ENCODE assay signal across 23 cellular contexts in the genomic region with DNA sequence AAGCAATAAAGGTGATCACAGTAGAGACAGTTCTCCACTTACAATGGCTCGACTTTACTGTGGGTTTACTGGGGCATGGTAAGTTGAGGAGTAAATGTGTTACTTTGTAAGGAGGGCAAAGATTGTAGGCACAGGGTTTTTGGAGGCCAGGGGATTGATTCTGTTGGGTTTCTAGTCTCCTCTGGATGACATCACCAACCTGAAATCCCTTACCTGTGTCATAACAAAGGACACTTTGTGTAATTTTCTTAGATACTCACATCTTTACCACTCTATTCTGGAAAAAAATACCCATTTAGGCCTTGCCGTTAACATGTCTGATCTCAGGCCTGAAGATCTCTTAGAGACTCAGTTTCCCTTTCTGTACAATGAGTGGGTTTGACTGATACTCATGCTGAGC.
"Had no signal": no experiment of that assay in that cellular context is flagged by ENCODE, and none has a peak within 500 bp of the region (broad histone marks: within the 10 kb centered on the region; RNA-seq: fewer than 3 reads in every experiment).

No MANE protein-coding gene starts in this region.

- H3K9me3 Mint-ChIP-seq: activated CD8-positive, alpha-beta T cell treated with anti-CD3 and anti-CD28 coated beads for 36 hours; activated naive CD8-positive, alpha-beta T cell treated with anti-CD3 and anti-CD28 coated beads, Interleukin-2, amount 10 ng/mL, durations not matched to agents 7 days and 5 days; central memory CD8-positive, alpha-beta T cell had no signal

- H3K4me2 ChIP-seq: SK-N-SH had no signal

- H3K9ac ChIP-seq: SK-N-SH had no signal

- H3K27ac Mint-ChIP-seq: activated CD8-positive, alpha-beta T cell treated with anti-CD3 and anti-CD28 coated beads for 36 hours; activated naive CD8-positive, alpha-beta T cell treated with anti-CD3 and anti-CD28 coated beads, Interleukin-2, amount 10 ng/mL, durations not matched to agents 7 days and 5 days had no signal

- H3K4me1 Mint-ChIP-seq: activated naive CD8-positive, alpha-beta T cell treated with anti-CD3 and anti-CD28 coated beads, Interleukin-2, amount 10 ng/mL, durations not matched to agents 7 days and 5 days; central memory CD8-positive, alpha-beta T cell had no signal

- H3K27me3 ChIP-seq: adrenal gland, Peyer's patch, SJCRH30 had no signal

- H3K27ac ChIP-seq: adrenal gland, Peyer's patch, RWPE1, SJCRH30, VCaP had no signal

- H3K36me3 Mint-ChIP-seq: activated naive CD8-positive, alpha-beta T cell treated with anti-CD3 and anti-CD28 coated beads, Interleukin-2, amount 10 ng/mL, durations not matched to agents 7 days and 5 days had no signal

- H3K36me3 ChIP-seq: adrenal gland, Peyer's patch, SJCRH30 had no signal

- ATAC-seq: activated CD8-positive, alpha-beta T cell treated with anti-CD3 and anti-CD28 coated beads for 36 hours had no signal

- DNase-seq: activated CD4-positive, alpha-beta T cell treated with anti-CD3 and anti-CD28 coated beads for 4 hours; activated CD8-positive, alpha-beta memory T cell treated with anti-CD3 and anti-CD28 coated beads, Interleukin-2, amount 50 U/mL, for 48 hours; activated CD8-positive, alpha-beta T cell treated with anti-CD3 and anti-CD28 coated beads for 36 hours; activated naive CD4-positive, alpha-beta T cell treated with anti-CD3 and anti-CD28 coated beads, Interleukin-2, amount 50 U/mL, for 16 hours; activated naive CD8-positive, alpha-beta T cell treated with anti-CD3 and anti-CD28 coated beads, Interleukin-2, amount 10 ng/mL, durations not matched to agents 7 days and 5 days; activated T-cell treated with anti-CD3 and anti-CD28 coated beads, Interleukin-2, amount 50 U/mL, for 1 hour; adrenal gland; anterior cingulate cortex; KG1; NCI-H1092; NCI-H1417 treated with DMSO at 0.1 percent for 48 hours; NCI-H1694 treated with DMSO at 0.1 percent for 48 hours; NCI-H2029 treated with DMSO at 0.1 percent for 48 hours; NCI-H510A treated with DMSO at 0.1 percent for 48 hours; NCI-H69; Peyer's patch; Right ventricle myocardium superior; SJCRH30; SK-N-SH; T-helper 1 cell had no signal

- H3K9me3 ChIP-seq: adrenal gland, Peyer's patch, SJCRH30, SK-N-SH had no signal

- H3K4me3 ChIP-seq: adrenal gland, Peyer's patch, SJCRH30 had no signal

- H3K4me3 Mint-ChIP-seq: activated CD8-positive, alpha-beta T cell treated with anti-CD3 and anti-CD28 coated beads for 36 hours; activated naive CD8-positive, alpha-beta T cell treated with anti-CD3 and anti-CD28 coated beads, Interleukin-2, amount 10 ng/mL, durations not matched to agents 7 days and 5 days; central memory CD8-positive, alpha-beta T cell had no signal

- H3K27me3 Mint-ChIP-seq: activated CD8-positive, alpha-beta T cell treated with anti-CD3 and anti-CD28 coated beads for 36 hours; activated naive CD8-positive, alpha-beta T cell treated with anti-CD3 and anti-CD28 coated beads, Interleukin-2, amount 10 ng/mL, durations not matched to agents 7 days and 5 days had no signal
